In the genomic region with DNA sequence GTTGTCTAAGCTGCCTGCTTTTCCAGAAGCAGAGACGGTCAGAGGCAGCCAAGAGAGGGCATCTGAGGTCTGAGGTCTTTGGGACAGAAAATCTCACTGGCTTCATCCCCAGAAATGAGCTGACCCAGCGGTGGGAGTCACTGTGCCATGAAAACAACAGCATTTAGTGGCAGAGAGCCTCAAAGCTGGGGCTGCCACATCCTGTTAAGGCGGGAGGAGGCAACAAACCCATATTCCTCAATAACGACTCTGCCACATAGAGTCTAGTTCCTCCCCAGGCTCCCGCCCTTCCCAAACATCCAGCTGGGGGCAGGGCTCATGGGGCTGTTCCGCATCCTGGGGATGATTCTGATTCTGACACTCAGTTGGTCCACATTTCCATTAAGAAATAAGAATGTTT, we compare ENCODE assay signal across 13 cellular contexts.
A peak's percentile ranks its signal among the peaks of the same experiment; 100 is the strongest.
DNase-seq lines count a peak whose midpoint lies in the region; ATAC-seq and TF ChIP-seq lines count a peak whose summit lies in the region.
"Had no signal": no experiment of that assay in that cellular context is flagged by ENCODE, and none has a peak within 500 bp of the region (broad histone marks: within the 10 kb centered on the region; RNA-seq: fewer than 3 reads in every experiment).

No MANE protein-coding gene starts in this region.

- peaks cover 0 to 33% (median 0%) of the 10 kb centered on the region in 11 experiments; a peak in 7 of 22 replicates for H3K36me3 ChIP-seq in BLaER1 treated with 17β-estradiol and CSF1 and Interleukin-3, amounts not matched to agents 10 nM and 100 nM
- H3K36me3 ChIP-seq in DND-41 (ENCODE audit: insufficient read depth, low read length) = no peaks in the 10 kb centered on the region
- H3K36me3 ChIP-seq: BE2C had no signal

- H2AFZ ChIP-seq in DND-41 (ENCODE audit: low read depth, low read length) = no peak overlapping the region
- H2AFZ ChIP-seq: GM23338 had no signal

- intact Hi-C loops in sciatic nerve (cut with DNase I) = no loop called here

- no peak for TF ChIP-seq CTCF in DND-41 (IDR thresholded peaks at IDR 0.05; ENCODE audit: borderline replicate concordance, extremely low read depth, low read length, poor library complexity, severe bottlenecking)

- no peaks in the 10 kb centered on the region for H3K9me3 ChIP-seq in BLaER1 treated with 17β-estradiol and CSF1 and Interleukin-3, amounts not matched to agents 10 nM and 100 nM (replicated peaks in 1 of 11)
- H3K9me3 ChIP-seq in DND-41 (ENCODE audit: insufficient read depth, low read length, severe bottlenecking) = no peaks in the 10 kb centered on the region
- H3K9me3 ChIP-seq: A549, BE2C had no signal

- H4K20me1 ChIP-seq in BLaER1 treated with 17β-estradiol and CSF1 and Interleukin-3, amounts not matched to agents 10 nM and 100 nM = no peaks in the 10 kb centered on the region
- no peaks in the 10 kb centered on the region for H4K20me1 ChIP-seq in DND-41 (ENCODE audit: insufficient read depth, low read length)

- 0 out of 22 replicates have a peak overlapping the region, but pooled peaks of 2 of the 11 experiments have one; percentile 7 to 24 for H3K9ac ChIP-seq in BLaER1 treated with 17β-estradiol and CSF1 and Interleukin-3, amounts not matched to agents 10 nM and 100 nM
- H3K9ac ChIP-seq in DND-41 (ENCODE audit: low read depth, low read length) = no peak overlapping the region

- peak overlapping the region; percentile 9 to 77 (median 63); a peak in 18 of 22 replicates for H3K4me2 ChIP-seq in BLaER1 treated with 17β-estradiol and CSF1 and Interleukin-3, amounts not matched to agents 10 nM and 100 nM
- no peak overlapping the region for H3K4me2 ChIP-seq in DND-41 (ENCODE audit: insufficient read depth, low read length)
- H3K4me2 ChIP-seq: A549, GM23338 had no signal

- DNase-seq in DND-41 (peak; percentile 15), RPMI8226 (peak; percentile 58), sciatic nerve (ENCODE audit: low spot score) (peak; percentile 25), medulla oblongata (ENCODE audit: extremely low spot score) (no peak)
- DNase-seq: BE2C, DMS53, H7 had no signal

- H3K79me2 ChIP-seq in DND-41 (ENCODE audit: insufficient read depth, low read length) = no peaks in the 10 kb centered on the region

- no peak overlapping the region for H3K4me3 ChIP-seq in BLaER1 treated with 17β-estradiol and CSF1 and Interleukin-3, amounts not matched to agents 10 nM and 100 nM
- no peak overlapping the region for H3K4me3 ChIP-seq in DND-41 (ENCODE audit: low read depth in 1 of 2, low read length in 2 of 2)
- H3K4me3 ChIP-seq: A549, GM23338 had no signal

- ATAC-seq in DND-41 (ENCODE audit: insufficient read depth, low read depth) = peak; percentile 55; the same call in 2 of the 3 replicates
- no peak for ATAC-seq in sciatic nerve
- ATAC-seq in GM19463 (IDR thresholded peaks at IDR 0.05; ENCODE audit: unreplicated experiment) = no peak
- ATAC-seq in HG03045 (IDR thresholded peaks at IDR 0.05; ENCODE audit: unreplicated experiment) = no peak
- ATAC-seq in SK-N-SH treated with all-trans-retinoic acid at 6 μM for 48 hours = no peak
- ATAC-seq: A549, GM23338 had no signal

- H3K27ac ChIP-seq in BLaER1 treated with 17β-estradiol and CSF1 and Interleukin-3, amounts not matched to agents 10 nM and 100 nM = no peak overlapping the region
- no peak overlapping the region for H3K27ac ChIP-seq in DND-41 (ENCODE audit: low read length)
- H3K27ac ChIP-seq: A549 had no signal

- no peaks in the 10 kb centered on the region for H3K27me3 ChIP-seq in BLaER1 treated with 17β-estradiol and CSF1 and Interleukin-3, amounts not matched to agents 10 nM and 100 nM
- H3K27me3 ChIP-seq in DND-41 (ENCODE audit: insufficient read depth, low read length, poor library complexity) = no peaks in the 10 kb centered on the region
- H3K27me3 ChIP-seq: BE2C had no signal

- H3K4me1 ChIP-seq in BLaER1 treated with 17β-estradiol and CSF1 and Interleukin-3, amounts not matched to agents 10 nM and 100 nM = peaks cover 6 to 99% (median 72%) of the 10 kb centered on the region in 10 experiments; a peak in 19 of 20 replicates
- H3K4me1 ChIP-seq in DND-41 (ENCODE audit: insufficient read depth, low read length) = no peaks in the 10 kb centered on the region
- H3K4me1 ChIP-seq: A549, BE2C had no signal

TF ChIP-seq in SK-N-SH treated with all-trans-retinoic acid at 6 μM for 48 hours, 23 proteins besides CTCF, POLR2A, EP300 and RAD21:
- TF ChIP-seq RARB (CRISPR knock-in tag; IDR thresholded peaks at IDR 0.05) (no peak), BACH2 (CRISPR knock-in tag; IDR thresholded peaks at IDR 0.05; ENCODE audit: borderline replicate concordance) (no peak), PPARA (CRISPR knock-in tag; IDR thresholded peaks at IDR 0.05; ENCODE audit: borderline replicate concordance) (no peak), ZNF8 (CRISPR knock-in tag; IDR thresholded peaks at IDR 0.05) (no peak), ZFP30 (CRISPR knock-in tag; IDR thresholded peaks at IDR 0.05) (no peak), OSR1 (CRISPR knock-in tag; IDR thresholded peaks at IDR 0.05) (no peak), ZNF565 (CRISPR knock-in tag; conservative IDR thresholded peaks at IDR 0.05; ENCODE audit: low read depth) (no peak), ZC3H10 (CRISPR knock-in tag; IDR thresholded peaks at IDR 0.05) (no peak)
- TF ChIP-seq, protein P1, sequence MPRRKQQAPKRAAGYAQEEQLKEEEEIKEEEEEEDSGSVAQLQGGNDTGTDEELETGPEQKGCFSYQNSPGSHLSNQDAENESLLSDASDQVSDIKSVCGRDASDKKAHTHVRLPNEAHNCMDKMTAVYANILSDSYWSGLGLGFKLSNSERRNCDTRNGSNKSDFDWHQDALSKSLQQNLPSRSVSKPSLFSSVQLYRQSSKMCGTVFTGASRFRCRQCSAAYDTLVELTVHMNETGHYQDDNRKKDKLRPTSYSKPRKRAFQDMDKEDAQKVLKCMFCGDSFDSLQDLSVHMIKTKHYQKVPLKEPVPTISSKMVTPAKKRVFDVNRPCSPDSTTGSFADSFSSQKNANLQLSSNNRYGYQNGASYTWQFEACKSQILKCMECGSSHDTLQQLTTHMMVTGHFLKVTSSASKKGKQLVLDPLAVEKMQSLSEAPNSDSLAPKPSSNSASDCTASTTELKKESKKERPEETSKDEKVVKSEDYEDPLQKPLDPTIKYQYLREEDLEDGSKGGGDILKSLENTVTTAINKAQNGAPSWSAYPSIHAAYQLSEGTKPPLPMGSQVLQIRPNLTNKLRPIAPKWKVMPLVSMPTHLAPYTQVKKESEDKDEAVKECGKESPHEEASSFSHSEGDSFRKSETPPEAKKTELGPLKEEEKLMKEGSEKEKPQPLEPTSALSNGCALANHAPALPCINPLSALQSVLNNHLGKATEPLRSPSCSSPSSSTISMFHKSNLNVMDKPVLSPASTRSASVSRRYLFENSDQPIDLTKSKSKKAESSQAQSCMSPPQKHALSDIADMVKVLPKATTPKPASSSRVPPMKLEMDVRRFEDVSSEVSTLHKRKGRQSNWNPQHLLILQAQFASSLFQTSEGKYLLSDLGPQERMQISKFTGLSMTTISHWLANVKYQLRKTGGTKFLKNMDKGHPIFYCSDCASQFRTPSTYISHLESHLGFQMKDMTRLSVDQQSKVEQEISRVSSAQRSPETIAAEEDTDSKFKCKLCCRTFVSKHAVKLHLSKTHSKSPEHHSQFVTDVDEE (CRISPR knock-in tag; IDR thresholded peaks at IDR 0.05) = no peak
- TF ChIP-seq, protein P2, sequence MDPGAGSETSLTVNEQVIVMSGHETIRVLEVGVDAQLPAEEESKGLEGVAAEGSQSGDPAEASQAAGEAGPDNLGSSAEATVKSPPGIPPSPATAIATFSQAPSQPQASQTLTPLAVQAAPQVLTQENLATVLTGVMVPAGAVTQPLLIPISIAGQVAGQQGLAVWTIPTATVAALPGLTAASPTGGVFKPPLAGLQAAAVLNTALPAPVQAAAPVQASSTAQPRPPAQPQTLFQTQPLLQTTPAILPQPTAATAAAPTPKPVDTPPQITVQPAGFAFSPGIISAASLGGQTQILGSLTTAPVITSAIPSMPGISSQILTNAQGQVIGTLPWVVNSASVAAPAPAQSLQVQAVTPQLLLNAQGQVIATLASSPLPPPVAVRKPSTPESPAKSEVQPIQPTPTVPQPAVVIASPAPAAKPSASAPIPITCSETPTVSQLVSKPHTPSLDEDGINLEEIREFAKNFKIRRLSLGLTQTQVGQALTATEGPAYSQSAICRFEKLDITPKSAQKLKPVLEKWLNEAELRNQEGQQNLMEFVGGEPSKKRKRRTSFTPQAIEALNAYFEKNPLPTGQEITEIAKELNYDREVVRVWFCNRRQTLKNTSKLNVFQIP (CRISPR knock-in tag; IDR thresholded peaks at IDR 0.05; ENCODE audit: borderline replicate concordance, low read depth) = no peak
- TF ChIP-seq, protein P3, sequence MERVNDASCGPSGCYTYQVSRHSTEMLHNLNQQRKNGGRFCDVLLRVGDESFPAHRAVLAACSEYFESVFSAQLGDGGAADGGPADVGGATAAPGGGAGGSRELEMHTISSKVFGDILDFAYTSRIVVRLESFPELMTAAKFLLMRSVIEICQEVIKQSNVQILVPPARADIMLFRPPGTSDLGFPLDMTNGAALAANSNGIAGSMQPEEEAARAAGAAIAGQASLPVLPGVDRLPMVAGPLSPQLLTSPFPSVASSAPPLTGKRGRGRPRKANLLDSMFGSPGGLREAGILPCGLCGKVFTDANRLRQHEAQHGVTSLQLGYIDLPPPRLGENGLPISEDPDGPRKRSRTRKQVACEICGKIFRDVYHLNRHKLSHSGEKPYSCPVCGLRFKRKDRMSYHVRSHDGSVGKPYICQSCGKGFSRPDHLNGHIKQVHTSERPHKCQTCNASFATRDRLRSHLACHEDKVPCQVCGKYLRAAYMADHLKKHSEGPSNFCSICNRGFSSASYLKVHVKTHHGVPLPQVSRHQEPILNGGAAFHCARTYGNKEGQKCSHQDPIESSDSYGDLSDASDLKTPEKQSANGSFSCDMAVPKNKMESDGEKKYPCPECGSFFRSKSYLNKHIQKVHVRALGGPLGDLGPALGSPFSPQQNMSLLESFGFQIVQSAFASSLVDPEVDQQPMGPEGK (CRISPR knock-in tag; IDR thresholded peaks at IDR 0.05; ENCODE audit: borderline replicate concordance) = no peak
TF ChIP-seq in SK-N-SH treated with all-trans-retinoic acid at 6 μM for 48 hours: peak in this region for 0.
